Comparison of ENCODE assay signal across 8 cellular contexts in genomic region chr19:46850228-46851203, GRCh38. TPM values are rescaled to one million over a fixed set of nuclear protein-coding genes. Genes with fewer than 3 reads are reported as not detected.
A peak's percentile ranks its signal among the peaks of the same experiment; 100 is the strongest.
DNase-seq lines count a peak whose midpoint lies in the region; ATAC-seq, FAIRE-seq and TF ChIP-seq lines count a peak whose summit lies in the region.

Gene AP2S1 (minus strand): TSS chr19:46850846. CDS start chr19:46850766, 80 bp downstream.

- H3K36me3 Mint-ChIP-seq in Calu3 (ENCODE audit: insufficient read depth, unreplicated experiment) = peaks cover 33% of the 10 kb centered on the region

- H2AFZ ChIP-seq in OCI-LY1 (ENCODE audit: low read length) = no peak within 1 kb of the TSS

- H4K20me1 ChIP-seq in OCI-LY1 (ENCODE audit: insufficient read depth, low read length) = no peaks in the 10 kb centered on the region

- H3K9ac ChIP-seq in HUES64 (ENCODE audit: low read depth, low read length) = peak within 1 kb of the TSS; percentile 85
- H3K9ac ChIP-seq in OCI-LY1 (ENCODE audit: low read length) = peak within 1 kb of the TSS; percentile 64

- H3K4me3 ChIP-seq in HUES64 (ENCODE audit: low read length) (peak within 1 kb of the TSS; percentile 71), OCI-LY1 (ENCODE audit: low read depth, low read length, poor library complexity, severe bottlenecking) (peak within 1 kb of the TSS; percentile 70), mesodermal cell (ENCODE audit: extremely low read depth, insufficient read depth, low read length, poor library complexity, severe bottlenecking) (peak within 1 kb of the TSS; percentile 91)

- peak; percentile 98 for FAIRE-seq in endometrium (lab: Jason Lieb, UNC)

- H3K79me2 ChIP-seq in OCI-LY1 (ENCODE audit: insufficient read depth, low read length) = no peaks in the 10 kb centered on the region

- H3K27ac Mint-ChIP-seq in Calu3 (ENCODE audit: unreplicated experiment) = peak within 1 kb of the TSS; percentile 65

- intact Hi-C loops in Calu3 (cut with micrococcal nuclease; ENCODE audit: unreplicated experiment) = no loop called here

- WGBS in HUES64 = under 1% methylated on average over 53 of the region's 53 CpGs
- WGBS in mesodermal cell (ENCODE audit: insufficient coverage in 2 of 2), 2 experiments = 0 to 1% methylated on average over 40 to 50 of the region's 53 CpGs

- peaks cover 12% of the 10 kb centered on the region for H3K36me3 ChIP-seq in HUES64 (ENCODE audit: insufficient read depth, low read length)
- peaks cover 6% of the 10 kb centered on the region; the same call in 1 of the 2 replicates for H3K36me3 ChIP-seq in OCI-LY1 (ENCODE audit: insufficient read depth, low read length)
- H3K36me3 ChIP-seq in mesodermal cell (ENCODE audit: control insufficient read depth, insufficient read depth, low read length) = peaks cover 26% of the 10 kb centered on the region

- TF ChIP-seq CTCF in Calu3 (IDR thresholded peaks at IDR 0.05; ENCODE audit: unreplicated experiment) = no peak
- no peak for TF ChIP-seq CTCF in OCI-LY1 (IDR thresholded peaks at IDR 0.05; ENCODE audit: low read length)

- DNase-seq in Calu3 = peak; percentile 97
- DNase-seq in activated CD8-positive, alpha-beta memory T cell treated with anti-CD3 and anti-CD28 coated beads, Interleukin-2, amount 50 U/mL, for 4 hours = peak; percentile 91
- DNase-seq in stimulated activated CD8-positive, alpha-beta memory T cell treated with anti-CD3 and anti-CD28 coated beads, Interleukin-15, amount 100 ng/mL, for 4 hours (ENCODE audit: low read depth in 2 of 2) = peak; percentile 76 to 89

- no peaks in the 10 kb centered on the region for H3F3A ChIP-seq in OCI-LY1 (ENCODE audit: insufficient read depth, low read length)

- no peaks in the 10 kb centered on the region for H3K27me3 Mint-ChIP-seq in Calu3 (ENCODE audit: unreplicated experiment)

- CTCF ChIA-PET in Calu3 (lab: Charles Lee) = interaction anchor here (0.6 to 1.1 kb wide), 3 partner anchors 10 to 156 kb away, joined by 3 to 5 read pairs (median 3); no protein-coding TSS in a partner anchor

- peak; percentile 93 for ATAC-seq in GM21447 (IDR thresholded peaks at IDR 0.05; ENCODE audit: unreplicated experiment)

- no peaks in the 10 kb centered on the region for H3K4me1 ChIP-seq in HUES64 (ENCODE audit: insufficient read depth, low read length)
- peaks cover 22% of the 10 kb centered on the region for H3K4me1 ChIP-seq in OCI-LY1 (ENCODE audit: insufficient read depth, low read length, severe bottlenecking)
- peaks cover 12% of the 10 kb centered on the region for H3K4me1 ChIP-seq in mesodermal cell (ENCODE audit: control insufficient read depth, insufficient read depth, low read length, poor library complexity, severe bottlenecking)

- no peaks in the 10 kb centered on the region for H3K9me3 Mint-ChIP-seq in Calu3 (ENCODE audit: low read depth, unreplicated experiment)

- H3K27ac ChIP-seq in HUES64 (ENCODE audit: low read depth, low read length) = peak within 1 kb of the TSS; percentile 84
- H3K27ac ChIP-seq in OCI-LY1 (ENCODE audit: low read depth, low read length, poor library complexity, severe bottlenecking) = no peak within 1 kb of the TSS
- H3K27ac ChIP-seq in mesodermal cell (ENCODE audit: low read depth, low read length, severe bottlenecking) = peak within 1 kb of the TSS; percentile 94

- no peaks in the 10 kb centered on the region for H3K9me2 ChIP-seq in OCI-LY1 (ENCODE audit: low read depth, low read length)

- no peaks in the 10 kb centered on the region for H3K27me3 ChIP-seq in HUES64 (ENCODE audit: insufficient read depth, low read length)
- H3K27me3 ChIP-seq in OCI-LY1 (ENCODE audit: insufficient read depth, low read length) = no peaks in the 10 kb centered on the region

- H3K4me1 Mint-ChIP-seq in Calu3 (ENCODE audit: low read depth, unreplicated experiment) = peaks cover 20% of the 10 kb centered on the region

- H3K9me3 ChIP-seq in HUES64 (ENCODE audit: insufficient read depth, low read depth, low read length) = no peaks in the 10 kb centered on the region
- no peaks in the 10 kb centered on the region for H3K9me3 ChIP-seq in OCI-LY1 (ENCODE audit: low read length)
- no peaks in the 10 kb centered on the region for H3K9me3 ChIP-seq in mesodermal cell (ENCODE audit: control insufficient read depth, low read length)

- H3K4me2 ChIP-seq in OCI-LY1 (ENCODE audit: low read length) = peak within 1 kb of the TSS; percentile 76

- H3K4me3 Mint-ChIP-seq in Calu3 (ENCODE audit: low read depth, unreplicated experiment) = peak within 1 kb of the TSS; percentile 87

- BruUV-seq in Calu3 (replicated peaks; lab: Mats Ljungman, UMichigan) = no TSS peak

RNA-seq across cellular contexts. Expression of gene AP2S1, which starts in this region (rescaled TPM):
- total RNA-seq in Calu3 (2022) = 180 and 184 TPM in 2 replicates
- polyA plus RNA-seq in HUES64 (2013, experiment 1 of 2) = 236 TPM
- polyA plus RNA-seq in HUES64 (2013, experiment 2 of 2) = 244 TPM
- polyA plus RNA-seq in mesodermal cell (2013, experiment 1 of 2) = 336 TPM
- polyA plus RNA-seq in mesodermal cell (2013, experiment 2 of 2) = 294 TPM
